In the genomic region with DNA sequence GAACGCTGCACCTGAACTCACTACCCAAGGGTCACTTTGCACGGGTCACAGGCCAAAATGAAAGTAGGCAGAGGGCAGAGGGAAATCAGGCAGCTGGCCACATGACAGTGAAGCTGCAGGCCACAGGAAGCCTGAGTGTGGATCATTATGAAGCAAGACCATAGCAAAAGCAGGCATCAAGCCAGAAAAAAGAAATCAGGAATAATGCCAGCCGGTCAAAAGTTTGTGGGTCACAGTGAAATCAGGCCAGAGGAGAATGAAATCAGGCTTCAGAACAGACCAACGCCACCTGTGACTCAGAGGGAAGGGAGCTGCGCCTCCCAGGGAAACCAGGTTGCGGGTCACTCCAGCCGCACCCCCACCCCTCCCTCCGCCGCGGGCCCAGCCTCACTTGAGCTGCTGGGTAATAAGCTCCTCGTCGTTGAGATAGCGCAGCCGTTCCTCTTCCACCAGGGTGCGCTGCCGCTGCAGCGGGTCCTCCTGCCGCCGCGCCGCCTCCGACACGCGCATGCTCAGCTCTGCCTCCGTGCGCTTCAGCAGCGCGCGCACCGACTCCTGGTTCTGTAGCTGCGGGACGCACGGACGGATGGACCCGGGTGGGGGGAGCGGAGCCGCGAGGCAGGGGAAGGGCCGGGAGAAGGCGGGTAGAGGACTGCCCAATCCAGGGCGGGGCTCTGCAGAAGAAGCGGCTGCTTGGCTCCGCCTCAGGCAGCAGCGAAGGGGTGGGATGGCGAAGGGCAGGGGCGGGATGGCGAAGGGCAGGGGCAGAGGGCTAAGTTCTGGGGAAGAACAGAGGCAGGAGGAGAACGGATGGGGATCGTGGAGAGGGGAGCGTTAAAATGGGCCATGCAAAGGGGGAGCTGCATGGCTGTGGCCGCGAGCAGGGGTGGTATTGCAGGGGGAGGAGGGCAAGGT, we compare ENCODE assay signal across 1 cellular context.
TF ChIP-seq lines count a peak whose summit lies in the region.

No MANE protein-coding gene starts in this region.

TF ChIP-seq in K562, 482 proteins besides CTCF, POLR2A, EP300 and RAD21 (continued from another document and continues in another):
- TF ChIP-seq HNRNPLL (IDR thresholded peaks at IDR 0.05; ENCODE audit: low read depth, low read length, poor library complexity, severe bottlenecking) (no peak), KLF13 (tag; IDR thresholded peaks at IDR 0.05; ENCODE audit: borderline replicate concordance, low read depth) (no peak), CBFB (CRISPR knock-in tag; IDR thresholded peaks at IDR 0.05) (no peak), GABPB1 (CRISPR knock-in tag; IDR thresholded peaks at IDR 0.05) (peak; percentile 45; the same call in 1 of the 2 replicates), SPI1 (IDR thresholded peaks at IDR 0.05; ENCODE audit: borderline replicate concordance, low read depth, low read length) (no peak), LCOR (CRISPR knock-in tag; IDR thresholded peaks at IDR 0.05) (peak; percentile 63; the same call in 1 of the 2 replicates), CBX8 (IDR thresholded peaks at IDR 0.05; ENCODE audit: borderline replicate concordance, extremely low read depth, low read depth, low read length, poor library complexity, severe bottlenecking) (no peak), ZNF507 (tag; conservative IDR thresholded peaks at IDR 0.05) (no peak), ZNF347 (CRISPR knock-in tag; IDR thresholded peaks at IDR 0.05; ENCODE audit: low read depth) (no peak), EGR1 (conservative IDR thresholded peaks at IDR 0.05) (no peak), ZBTB1 (CRISPR knock-in tag; IDR thresholded peaks at IDR 0.05; ENCODE audit: borderline replicate concordance, low read depth) (0 out of 2 replicates have a peak, but pooled peaks have one; percentile 32), ZFP1 (CRISPR knock-in tag; IDR thresholded peaks at IDR 0.05) (no peak), DACH1 (IDR thresholded peaks at IDR 0.05; ENCODE audit: partially characterized antibody) (no peak), XRCC5 (IDR thresholded peaks at IDR 0.05; ENCODE audit: low read depth, low read length) (peak; percentile 78), BRF1 (IDR thresholded peaks at IDR 0.05; ENCODE audit: borderline replicate concordance, extremely low read depth, insufficient read length) (no peak), KLF10 (CRISPR knock-in tag; IDR thresholded peaks at IDR 0.05) (no peak), PCBP2 (IDR thresholded peaks at IDR 0.05; ENCODE audit: low read depth, low read length, poor library complexity, severe bottlenecking) (no peak), ZNF644 (tag; IDR thresholded peaks at IDR 0.05; ENCODE audit: low read depth) (no peak), ATF1 (CRISPR knock-in tag; IDR thresholded peaks at IDR 0.05) (no peak), ATF1 (tag; IDR thresholded peaks at IDR 0.05) (peak; percentile 48), PHB2 (IDR thresholded peaks at IDR 0.05; ENCODE audit: low read depth) (no peak), ZNF561 (CRISPR knock-in tag; conservative IDR thresholded peaks at IDR 0.05) (no peak), ZNF778 (CRISPR knock-in tag; IDR thresholded peaks at IDR 0.05) (no peak), CBFA2T3 (IDR thresholded peaks at IDR 0.05) (no peak), ELF2 (CRISPR knock-in tag; IDR thresholded peaks at IDR 0.05) (no peak), SMARCA4 (IDR thresholded peaks at IDR 0.05) (no peak), ZNF408 (CRISPR knock-in tag; IDR thresholded peaks at IDR 0.05; ENCODE audit: low read depth) (no peak), ZEB2 (IDR thresholded peaks at IDR 0.05) (no peak), ZNF75A (CRISPR knock-in tag; IDR thresholded peaks at IDR 0.05) (no peak), ZNF586 (CRISPR knock-in tag; conservative IDR thresholded peaks at IDR 0.05) (no peak), SMAD4 (CRISPR knock-in tag; conservative IDR thresholded peaks at IDR 0.05) (no peak), HMG20A (CRISPR knock-in tag; conservative IDR thresholded peaks at IDR 0.05) (no peak), NRF1 (conservative IDR thresholded peaks at IDR 0.05 in 1 of 2, IDR thresholded peaks at IDR 0.05 in 1 of 2) (peak; percentile 97), SAFB (IDR thresholded peaks at IDR 0.05; ENCODE audit: borderline replicate concordance, low read depth, low read length) (no peak), STAT5B (CRISPR knock-in tag; IDR thresholded peaks at IDR 0.05) (no peak), ZNF197 (CRISPR knock-in tag; IDR thresholded peaks at IDR 0.05; ENCODE audit: low read depth) (no peak), HCFC1 (IDR thresholded peaks at IDR 0.05; ENCODE audit: low read depth, low read length) (no peak), ZSCAN32 (CRISPR knock-in tag; IDR thresholded peaks at IDR 0.05) (no peak), GABPB2 (CRISPR knock-in tag; conservative IDR thresholded peaks at IDR 0.05) (no peak), SMAD1 (IDR thresholded peaks at IDR 0.05; ENCODE audit: low read depth, low read length, partially characterized antibody) (no peak), ARID2 (IDR thresholded peaks at IDR 0.05) (no peak), LARP7 (IDR thresholded peaks at IDR 0.05) (no peak)
- TF ChIP-seq, protein P1, sequence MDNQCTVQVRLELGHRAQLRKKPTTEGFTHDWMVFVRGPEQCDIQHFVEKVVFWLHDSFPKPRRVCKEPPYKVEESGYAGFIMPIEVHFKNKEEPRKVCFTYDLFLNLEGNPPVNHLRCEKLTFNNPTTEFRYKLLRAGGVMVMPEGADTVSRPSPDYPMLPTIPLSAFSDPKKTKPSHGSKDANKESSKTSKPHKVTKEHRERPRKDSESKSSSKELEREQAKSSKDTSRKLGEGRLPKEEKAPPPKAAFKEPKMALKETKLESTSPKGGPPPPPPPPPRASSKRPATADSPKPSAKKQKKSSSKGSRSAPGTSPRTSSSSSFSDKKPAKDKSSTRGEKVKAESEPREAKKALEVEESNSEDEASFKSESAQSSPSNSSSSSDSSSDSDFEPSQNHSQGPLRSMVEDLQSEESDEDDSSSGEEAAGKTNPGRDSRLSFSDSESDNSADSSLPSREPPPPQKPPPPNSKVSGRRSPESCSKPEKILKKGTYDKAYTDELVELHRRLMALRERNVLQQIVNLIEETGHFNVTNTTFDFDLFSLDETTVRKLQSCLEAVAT (IDR thresholded peaks at IDR 0.05), result no peak
- TF ChIP-seq, protein P2, sequence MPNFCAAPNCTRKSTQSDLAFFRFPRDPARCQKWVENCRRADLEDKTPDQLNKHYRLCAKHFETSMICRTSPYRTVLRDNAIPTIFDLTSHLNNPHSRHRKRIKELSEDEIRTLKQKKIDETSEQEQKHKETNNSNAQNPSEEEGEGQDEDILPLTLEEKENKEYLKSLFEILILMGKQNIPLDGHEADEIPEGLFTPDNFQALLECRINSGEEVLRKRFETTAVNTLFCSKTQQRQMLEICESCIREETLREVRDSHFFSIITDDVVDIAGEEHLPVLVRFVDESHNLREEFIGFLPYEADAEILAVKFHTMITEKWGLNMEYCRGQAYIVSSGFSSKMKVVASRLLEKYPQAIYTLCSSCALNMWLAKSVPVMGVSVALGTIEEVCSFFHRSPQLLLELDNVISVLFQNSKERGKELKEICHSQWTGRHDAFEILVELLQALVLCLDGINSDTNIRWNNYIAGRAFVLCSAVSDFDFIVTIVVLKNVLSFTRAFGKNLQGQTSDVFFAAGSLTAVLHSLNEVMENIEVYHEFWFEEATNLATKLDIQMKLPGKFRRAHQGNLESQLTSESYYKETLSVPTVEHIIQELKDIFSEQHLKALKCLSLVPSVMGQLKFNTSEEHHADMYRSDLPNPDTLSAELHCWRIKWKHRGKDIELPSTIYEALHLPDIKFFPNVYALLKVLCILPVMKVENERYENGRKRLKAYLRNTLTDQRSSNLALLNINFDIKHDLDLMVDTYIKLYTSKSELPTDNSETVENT (CRISPR knock-in tag; IDR thresholded peaks at IDR 0.05), result peak; percentile 62; the same call in 1 of the 2 replicates
- TF ChIP-seq, protein P3, sequence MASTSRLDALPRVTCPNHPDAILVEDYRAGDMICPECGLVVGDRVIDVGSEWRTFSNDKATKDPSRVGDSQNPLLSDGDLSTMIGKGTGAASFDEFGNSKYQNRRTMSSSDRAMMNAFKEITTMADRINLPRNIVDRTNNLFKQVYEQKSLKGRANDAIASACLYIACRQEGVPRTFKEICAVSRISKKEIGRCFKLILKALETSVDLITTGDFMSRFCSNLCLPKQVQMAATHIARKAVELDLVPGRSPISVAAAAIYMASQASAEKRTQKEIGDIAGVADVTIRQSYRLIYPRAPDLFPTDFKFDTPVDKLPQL (IDR thresholded peaks at IDR 0.05; ENCODE audit: extremely low read depth, insufficient read length), result no peak
- TF ChIP-seq, protein P4, sequence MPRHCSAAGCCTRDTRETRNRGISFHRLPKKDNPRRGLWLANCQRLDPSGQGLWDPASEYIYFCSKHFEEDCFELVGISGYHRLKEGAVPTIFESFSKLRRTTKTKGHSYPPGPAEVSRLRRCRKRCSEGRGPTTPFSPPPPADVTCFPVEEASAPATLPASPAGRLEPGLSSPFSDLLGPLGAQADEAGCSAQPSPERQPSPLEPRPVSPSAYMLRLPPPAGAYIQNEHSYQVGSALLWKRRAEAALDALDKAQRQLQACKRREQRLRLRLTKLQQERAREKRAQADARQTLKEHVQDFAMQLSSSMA (CRISPR knock-in tag; IDR thresholded peaks at IDR 0.05), result no peak
- TF ChIP-seq, protein P5, sequence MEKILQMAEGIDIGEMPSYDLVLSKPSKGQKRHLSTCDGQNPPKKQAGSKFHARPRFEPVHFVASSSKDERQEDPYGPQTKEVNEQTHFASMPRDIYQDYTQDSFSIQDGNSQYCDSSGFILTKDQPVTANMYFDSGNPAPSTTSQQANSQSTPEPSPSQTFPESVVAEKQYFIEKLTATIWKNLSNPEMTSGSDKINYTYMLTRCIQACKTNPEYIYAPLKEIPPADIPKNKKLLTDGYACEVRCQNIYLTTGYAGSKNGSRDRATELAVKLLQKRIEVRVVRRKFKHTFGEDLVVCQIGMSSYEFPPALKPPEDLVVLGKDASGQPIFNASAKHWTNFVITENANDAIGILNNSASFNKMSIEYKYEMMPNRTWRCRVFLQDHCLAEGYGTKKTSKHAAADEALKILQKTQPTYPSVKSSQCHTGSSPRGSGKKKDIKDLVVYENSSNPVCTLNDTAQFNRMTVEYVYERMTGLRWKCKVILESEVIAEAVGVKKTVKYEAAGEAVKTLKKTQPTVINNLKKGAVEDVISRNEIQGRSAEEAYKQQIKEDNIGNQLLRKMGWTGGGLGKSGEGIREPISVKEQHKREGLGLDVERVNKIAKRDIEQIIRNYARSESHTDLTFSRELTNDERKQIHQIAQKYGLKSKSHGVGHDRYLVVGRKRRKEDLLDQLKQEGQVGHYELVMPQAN (IDR thresholded peaks at IDR 0.05; ENCODE audit: borderline replicate concordance), result no peak
- TF ChIP-seq, protein P6, sequence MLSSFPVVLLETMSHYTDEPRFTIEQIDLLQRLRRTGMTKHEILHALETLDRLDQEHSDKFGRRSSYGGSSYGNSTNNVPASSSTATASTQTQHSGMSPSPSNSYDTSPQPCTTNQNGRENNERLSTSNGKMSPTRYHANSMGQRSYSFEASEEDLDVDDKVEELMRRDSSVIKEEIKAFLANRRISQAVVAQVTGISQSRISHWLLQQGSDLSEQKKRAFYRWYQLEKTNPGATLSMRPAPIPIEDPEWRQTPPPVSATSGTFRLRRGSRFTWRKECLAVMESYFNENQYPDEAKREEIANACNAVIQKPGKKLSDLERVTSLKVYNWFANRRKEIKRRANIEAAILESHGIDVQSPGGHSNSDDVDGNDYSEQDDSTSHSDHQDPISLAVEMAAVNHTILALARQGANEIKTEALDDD (IDR thresholded peaks at IDR 0.05), result no peak
- TF ChIP-seq, protein P7, sequence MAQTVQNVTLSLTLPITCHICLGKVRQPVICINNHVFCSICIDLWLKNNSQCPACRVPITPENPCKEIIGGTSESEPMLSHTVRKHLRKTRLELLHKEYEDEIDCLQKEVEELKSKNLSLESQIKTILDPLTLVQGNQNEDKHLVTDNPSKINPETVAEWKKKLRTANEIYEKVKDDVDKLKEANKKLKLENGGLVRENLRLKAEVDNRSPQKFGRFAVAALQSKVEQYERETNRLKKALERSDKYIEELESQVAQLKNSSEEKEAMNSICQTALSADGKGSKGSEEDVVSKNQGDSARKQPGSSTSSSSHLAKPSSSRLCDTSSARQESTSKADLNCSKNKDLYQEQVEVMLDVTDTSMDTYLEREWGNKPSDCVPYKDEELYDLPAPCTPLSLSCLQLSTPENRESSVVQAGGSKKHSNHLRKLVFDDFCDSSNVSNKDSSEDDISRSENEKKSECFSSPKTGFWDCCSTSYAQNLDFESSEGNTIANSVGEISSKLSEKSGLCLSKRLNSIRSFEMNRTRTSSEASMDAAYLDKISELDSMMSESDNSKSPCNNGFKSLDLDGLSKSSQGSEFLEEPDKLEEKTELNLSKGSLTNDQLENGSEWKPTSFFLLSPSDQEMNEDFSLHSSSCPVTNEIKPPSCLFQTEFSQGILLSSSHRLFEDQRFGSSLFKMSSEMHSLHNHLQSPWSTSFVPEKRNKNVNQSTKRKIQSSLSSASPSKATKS (CRISPR knock-in tag; IDR thresholded peaks at IDR 0.05), result no peak
- TF ChIP-seq, protein P8, sequence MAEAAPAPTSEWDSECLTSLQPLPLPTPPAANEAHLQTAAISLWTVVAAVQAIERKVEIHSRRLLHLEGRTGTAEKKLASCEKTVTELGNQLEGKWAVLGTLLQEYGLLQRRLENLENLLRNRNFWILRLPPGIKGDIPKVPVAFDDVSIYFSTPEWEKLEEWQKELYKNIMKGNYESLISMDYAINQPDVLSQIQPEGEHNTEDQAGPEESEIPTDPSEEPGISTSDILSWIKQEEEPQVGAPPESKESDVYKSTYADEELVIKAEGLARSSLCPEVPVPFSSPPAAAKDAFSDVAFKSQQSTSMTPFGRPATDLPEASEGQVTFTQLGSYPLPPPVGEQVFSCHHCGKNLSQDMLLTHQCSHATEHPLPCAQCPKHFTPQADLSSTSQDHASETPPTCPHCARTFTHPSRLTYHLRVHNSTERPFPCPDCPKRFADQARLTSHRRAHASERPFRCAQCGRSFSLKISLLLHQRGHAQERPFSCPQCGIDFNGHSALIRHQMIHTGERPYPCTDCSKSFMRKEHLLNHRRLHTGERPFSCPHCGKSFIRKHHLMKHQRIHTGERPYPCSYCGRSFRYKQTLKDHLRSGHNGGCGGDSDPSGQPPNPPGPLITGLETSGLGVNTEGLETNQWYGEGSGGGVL (CRISPR knock-in tag; IDR thresholded peaks at IDR 0.05), result no peak
